ENCODE assay signal across 1 cellular context in genomic region chr2:230999477-230999876, GRCh38.
TF ChIP-seq lines count a peak whose summit lies in the region.

No MANE protein-coding gene starts in this region.

TF ChIP-seq in H1, 55 proteins besides CTCF, POLR2A, EP300 and RAD21:
- no peak for TF ChIP-seq SRF (IDR thresholded peaks at IDR 0.05; ENCODE audit: low read depth, low read length)
- TF ChIP-seq TAF7 (optimal IDR thresholded peaks at IDR 0.05; ENCODE audit: borderline replicate concordance, low read depth, low read length), result no peak
- no peak for TF ChIP-seq SAP30 (IDR thresholded peaks at IDR 0.05; ENCODE audit: insufficient read depth, insufficient replicate concordance, low read length)
- no peak for TF ChIP-seq POU5F1 (IDR thresholded peaks at IDR 0.05; ENCODE audit: low read depth, low read length)
- TF ChIP-seq SP1 (IDR thresholded peaks at IDR 0.05; ENCODE audit: low read depth, low read length), result no peak
- no peak for TF ChIP-seq SIRT6 (IDR thresholded peaks at IDR 0.05; ENCODE audit: low read length)
- TF ChIP-seq E2F6 (IDR thresholded peaks at IDR 0.05), result no peak
- no peak for TF ChIP-seq KDM1A (IDR thresholded peaks at IDR 0.05; ENCODE audit: borderline replicate concordance, low read length)
- TF ChIP-seq ASH2L (IDR thresholded peaks at IDR 0.05; ENCODE audit: low read length), result no peak
- no peak for TF ChIP-seq RNF2 (IDR thresholded peaks at IDR 0.05; ENCODE audit: borderline replicate concordance, low read depth, low read length, missing control alignments, poor library complexity, severe bottlenecking)
- TF ChIP-seq MAX (IDR thresholded peaks at IDR 0.05), result no peak
- no peak for TF ChIP-seq BCL11A (IDR thresholded peaks at IDR 0.05; ENCODE audit: low read depth in 2 of 2, low read length in 2 of 2)
- TF ChIP-seq EGR1 (IDR thresholded peaks at IDR 0.05; ENCODE audit: borderline replicate concordance, low read depth, low read length), result no peak
TF ChIP-seq in H1: peak in this region for 0.
